1 cellular context compared by ENCODE assay signal in genomic region chr12:54207539-54208267, GRCh38.
A peak's percentile ranks its signal among the peaks of the same experiment; 100 is the strongest.
TF ChIP-seq lines count a peak whose summit lies in the region.

No MANE protein-coding gene starts in this region.

TF ChIP-seq in HEK293, 187 proteins besides CTCF, POLR2A, EP300 and RAD21 (continued from another document and continues in another):
- TF ChIP-seq ZNF558 (tag by site-specific recombination; IDR thresholded peaks at IDR 0.05) (no peak; the same call in 1 of the 2 replicates), ZIC2 (tag by site-specific recombination; IDR thresholded peaks at IDR 0.05) (no peak), ZNF521 (tag by site-specific recombination; IDR thresholded peaks at IDR 0.05) (no peak), KLF16 (tag by site-specific recombination; IDR thresholded peaks at IDR 0.05) (peak; percentile 61), ZNF223 (tag by site-specific recombination; IDR thresholded peaks at IDR 0.05) (no peak), ZEB2 (tag by site-specific recombination; IDR thresholded peaks at IDR 0.05) (peak; percentile 82), ZNF416 (tag by site-specific recombination; IDR thresholded peaks at IDR 0.05) (no peak), ZNF10 (tag by site-specific recombination; IDR thresholded peaks at IDR 0.05) (no peak), ZBTB11 (tag by site-specific recombination; conservative IDR thresholded peaks at IDR 0.05; ENCODE audit: low read depth) (0 out of 2 replicates have a peak, but pooled peaks have one; percentile 18), ZNF16 (tag by site-specific recombination; IDR thresholded peaks at IDR 0.05; ENCODE audit: low read depth) (no peak), PRDM10 (tag by site-specific recombination; IDR thresholded peaks at IDR 0.05) (peak; percentile 91), ZBTB49 (tag by site-specific recombination; IDR thresholded peaks at IDR 0.05; ENCODE audit: low read depth) (no peak), ZNF768 (tag by site-specific recombination; IDR thresholded peaks at IDR 0.05) (no peak), SETDB1 (IDR thresholded peaks at IDR 0.05; ENCODE audit: insufficient read length, low read length) (no peak), BCL11B (tag by site-specific recombination; IDR thresholded peaks at IDR 0.05; ENCODE audit: low read depth) (no peak; the same call in 1 of the 2 replicates), ZNF302 (tag by site-specific recombination; IDR thresholded peaks at IDR 0.05; ENCODE audit: low read depth) (no peak), HIC1 (tag by site-specific recombination; IDR thresholded peaks at IDR 0.05) (no peak), TSHZ1 (tag by site-specific recombination; IDR thresholded peaks at IDR 0.05; ENCODE audit: borderline replicate concordance) (no peak), ZSCAN18 (tag by site-specific recombination; IDR thresholded peaks at IDR 0.05) (no peak), ZNF629 (tag by site-specific recombination; IDR thresholded peaks at IDR 0.05) (0 out of 2 replicates have a peak, but pooled peaks have one; percentile 53), EGR2 (tag by site-specific recombination; IDR thresholded peaks at IDR 0.05; ENCODE audit: low read depth) (no peak), ZNF610 (tag by site-specific recombination; IDR thresholded peaks at IDR 0.05; ENCODE audit: borderline replicate concordance) (no peak), ZNF501 (tag by site-specific recombination; IDR thresholded peaks at IDR 0.05) (0 out of 2 replicates have a peak, but pooled peaks have one; percentile 68), ZNF133 (tag by site-specific recombination; IDR thresholded peaks at IDR 0.05) (no peak), ZNF404 (tag by site-specific recombination; IDR thresholded peaks at IDR 0.05) (no peak), ZNF148 (tag by site-specific recombination; IDR thresholded peaks at IDR 0.05; ENCODE audit: borderline replicate concordance) (no peak), ZNF843 (tag by site-specific recombination; IDR thresholded peaks at IDR 0.05) (peak; percentile 51; the same call in 1 of the 2 replicates), ZNF248 (tag by site-specific recombination; IDR thresholded peaks at IDR 0.05) (no peak), ZNF571 (tag by site-specific recombination; IDR thresholded peaks at IDR 0.05) (no peak), ZNF24 (tag by site-specific recombination; IDR thresholded peaks at IDR 0.05) (peak; percentile 53; the same call in 1 of the 2 replicates), PRDM6 (tag by site-specific recombination; IDR thresholded peaks at IDR 0.05) (no peak), ZNF138 (tag by site-specific recombination; IDR thresholded peaks at IDR 0.05; ENCODE audit: borderline replicate concordance) (no peak), ZBTB1 (tag by site-specific recombination; IDR thresholded peaks at IDR 0.05) (no peak), ZNF426 (tag by site-specific recombination; IDR thresholded peaks at IDR 0.05) (no peak), GLI2 (tag by site-specific recombination; IDR thresholded peaks at IDR 0.05; ENCODE audit: borderline replicate concordance, low read depth) (no peak), PRDM1 (tag by site-specific recombination; IDR thresholded peaks at IDR 0.05) (no peak)
